In the genomic region with DNA sequence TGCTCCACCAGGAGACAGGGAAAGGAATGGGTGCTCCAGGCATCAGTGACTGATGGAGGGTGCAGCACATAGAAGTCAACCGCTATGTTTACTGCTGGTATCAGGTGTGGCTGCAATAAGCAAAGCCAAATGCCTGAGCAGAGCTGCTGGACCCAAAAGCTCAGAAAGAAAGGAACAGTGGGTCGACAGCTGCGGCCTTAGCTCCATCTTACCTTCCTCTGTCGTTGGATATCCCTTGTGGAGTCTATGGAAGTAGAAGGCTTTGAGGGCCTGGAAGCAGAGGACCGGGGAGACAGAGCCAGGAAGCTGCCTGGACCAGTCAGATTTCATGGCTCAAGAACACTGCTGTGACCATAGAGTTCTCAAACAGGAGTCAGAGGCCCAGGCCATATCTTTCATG, we compare ENCODE assay signal across 21 cellular contexts.
"Had no signal": no experiment of that assay in that cellular context is flagged by ENCODE, and none has a peak within 500 bp of the region (broad histone marks: within the 10 kb centered on the region; RNA-seq: fewer than 3 reads in every experiment).

No MANE protein-coding gene starts in this region.

- DNase-seq: colonic mucosa; effector memory CD4-positive, alpha-beta T cell; head of caudate nucleus; kidney; left lung; mesenchymal stem cell; midbrain; naive thymus-derived CD8-positive, alpha-beta T cell; nephron progenitor cell; occipital lobe; ovary; psoas muscle; right cardiac atrium; sigmoid colon; stimulated activated CD4-positive, alpha-beta T cell treated with anti-CD3 and anti-CD28 coated beads, Interleukin-2, amount 100 ng/mL, for 24 hours; stimulated activated CD4-positive, alpha-beta T cell treated with anti-CD3 and anti-CD28 coated beads, Interleukin-4, amount 100 ng/mL, for 24 hours; stimulated activated naive CD4-positive, alpha-beta T cell treated with Interleukin-2 at 50 U/mL for 16 hours; stomach; upper lobe of left lung had no signal

- H3K4me3 ChIP-seq: colonic mucosa, left lung, ovary, psoas muscle, sigmoid colon, stomach, thoracic aorta, tibial nerve, upper lobe of left lung had no signal

- H3K9me3 ChIP-seq: colonic mucosa, left lung, ovary, psoas muscle, stomach, thoracic aorta, upper lobe of left lung had no signal

- H3K27ac ChIP-seq: colonic mucosa, left lung, ovary, psoas muscle, sigmoid colon, stomach, thoracic aorta, tibial nerve, upper lobe of left lung had no signal

- H3K4me1 ChIP-seq: colonic mucosa, left lung, psoas muscle, tibial nerve, upper lobe of left lung had no signal

- H3K27me3 ChIP-seq: colonic mucosa, left lung, ovary, sigmoid colon, stomach, tibial nerve, upper lobe of left lung had no signal

- H3K36me3 ChIP-seq: colonic mucosa, left lung, ovary, sigmoid colon, stomach, upper lobe of left lung had no signal
